In the genomic region with DNA sequence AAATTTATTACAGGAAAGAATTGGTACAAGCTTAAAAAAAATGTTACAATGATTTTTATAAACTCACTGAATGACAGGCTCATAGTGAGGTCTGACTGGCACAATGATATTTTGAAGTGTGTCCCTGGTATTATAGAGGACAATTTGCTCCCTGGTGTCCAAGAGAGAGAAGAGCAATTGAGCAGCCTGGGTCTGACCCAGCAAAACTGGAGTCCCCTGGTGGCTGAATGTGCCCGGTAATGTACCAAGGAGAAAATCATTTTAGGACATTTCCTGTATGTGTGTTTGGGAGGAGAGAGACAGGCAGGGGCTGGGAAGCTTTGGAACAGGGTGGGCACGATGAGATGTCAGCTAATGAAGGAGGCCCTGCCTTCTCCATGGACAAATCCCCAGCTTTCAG, we compare ENCODE assay signal across 8 cellular contexts.
DNase-seq lines count a peak whose midpoint lies in the region; ATAC-seq and TF ChIP-seq lines count a peak whose summit lies in the region.

No MANE protein-coding gene starts in this region.

- TF ChIP-seq CTCF in retinal pigment epithelial cell (conservative IDR thresholded peaks at IDR 0.05; ENCODE audit: low read depth, low read length), result peak; percentile 65

- peak; percentile 44 for ATAC-seq in Right ventricle myocardium inferior
- no peak for ATAC-seq in GM18519 (IDR thresholded peaks at IDR 0.05; ENCODE audit: low FRiP score, unreplicated experiment)

- no peak for DNase-seq in Right ventricle myocardium inferior (ENCODE audit: missing footprints)
- no peak for DNase-seq in cardiac septum (ENCODE audit: low spot score)
- peak; percentile 84 for DNase-seq in RPMI8226
- peak; percentile 44 for DNase-seq in fibroblast of gingiva (ENCODE audit: low read depth)
- DNase-seq in retinal pigment epithelial cell (ENCODE audit: low read depth), result no peak
- DNase-seq in NCI-H2081 treated with DMSO at 0.1 percent for 48 hours (lab: John Stamatoyannopoulos, UW), result no peak
- no peak for DNase-seq in activated effector memory CD4-positive, alpha-beta T cell treated with Interleukin-2 at 50 U/mL for 16 hours

- no peak overlapping the region for H3K4me3 ChIP-seq in retinal pigment epithelial cell (ENCODE audit: low read length)

- intact Hi-C loops in Right ventricle myocardium inferior (cut with DNase I) (loop anchor here (5.0 kb wide), 1 partner anchor 49 kb away; no protein-coding TSS in a partner anchor), cardiac septum (cut with DNase I) (loop anchor here (5.0 kb wide), 1 partner anchor 74 kb away; no protein-coding TSS in a partner anchor)

Comparison
In these comparisons a context has a peak if more than half of its experiments do, and no peak if none do; other contexts are left out.
1. DNase-seq: peak in RPMI8226 (single experiment) and fibroblast of gingiva (single experiment); none in Right ventricle myocardium inferior (single experiment), cardiac septum (single experiment), retinal pigment epithelial cell (single experiment), NCI-H2081 treated with DMSO at 0.1 percent for 48 hours (single experiment) and activated effector memory CD4-positive, alpha-beta T cell treated with Interleukin-2 at 50 U/mL for 16 hours (single experiment).